ENCODE assay signal across 1 cellular context in the genomic region with DNA sequence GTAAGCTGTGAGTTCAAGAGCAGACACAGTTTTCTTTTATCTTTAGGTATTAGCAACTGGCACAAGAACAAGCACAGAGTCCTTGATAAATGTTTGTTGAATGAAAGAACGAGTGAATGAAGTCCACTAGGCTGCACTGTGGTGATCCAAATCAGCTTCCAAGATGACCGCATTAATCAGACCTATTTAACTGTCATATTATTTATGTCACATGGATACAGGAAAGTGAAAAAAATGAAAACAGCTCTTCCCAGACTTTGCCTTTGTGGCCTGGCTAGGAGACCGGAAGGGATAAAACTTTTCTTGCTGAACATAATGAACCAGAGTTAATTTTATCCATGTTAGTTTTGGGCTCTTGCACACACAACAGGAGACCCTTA.
TF ChIP-seq lines count a peak whose summit lies in the region.

No MANE protein-coding gene starts in this region.

TF ChIP-seq in HepG2, 621 proteins besides CTCF, POLR2A, EP300 and RAD21 (continued from another document):
- TF ChIP-seq ZBTB46 (CRISPR knock-in tag; IDR thresholded peaks at IDR 0.05; ENCODE audit: borderline replicate concordance) (no peak), ATF1 (CRISPR knock-in tag; IDR thresholded peaks at IDR 0.05) (no peak), BRCA1 (CRISPR knock-in tag; IDR thresholded peaks at IDR 0.05) (no peak), ZFP82 (CRISPR knock-in tag; IDR thresholded peaks at IDR 0.05; ENCODE audit: borderline replicate concordance) (no peak), CEBPZ (IDR thresholded peaks at IDR 0.05; ENCODE audit: low read length) (no peak), ARID2 (CRISPR knock-in tag; IDR thresholded peaks at IDR 0.05; ENCODE audit: borderline replicate concordance) (no peak), ZNF30 (CRISPR knock-in tag; IDR thresholded peaks at IDR 0.05) (no peak), NFE2L1 (CRISPR knock-in tag; IDR thresholded peaks at IDR 0.05; ENCODE audit: borderline replicate concordance) (no peak), SUZ12 (IDR thresholded peaks at IDR 0.05; ENCODE audit: low read depth, low read length) (no peak)
- TF ChIP-seq, protein P1, sequence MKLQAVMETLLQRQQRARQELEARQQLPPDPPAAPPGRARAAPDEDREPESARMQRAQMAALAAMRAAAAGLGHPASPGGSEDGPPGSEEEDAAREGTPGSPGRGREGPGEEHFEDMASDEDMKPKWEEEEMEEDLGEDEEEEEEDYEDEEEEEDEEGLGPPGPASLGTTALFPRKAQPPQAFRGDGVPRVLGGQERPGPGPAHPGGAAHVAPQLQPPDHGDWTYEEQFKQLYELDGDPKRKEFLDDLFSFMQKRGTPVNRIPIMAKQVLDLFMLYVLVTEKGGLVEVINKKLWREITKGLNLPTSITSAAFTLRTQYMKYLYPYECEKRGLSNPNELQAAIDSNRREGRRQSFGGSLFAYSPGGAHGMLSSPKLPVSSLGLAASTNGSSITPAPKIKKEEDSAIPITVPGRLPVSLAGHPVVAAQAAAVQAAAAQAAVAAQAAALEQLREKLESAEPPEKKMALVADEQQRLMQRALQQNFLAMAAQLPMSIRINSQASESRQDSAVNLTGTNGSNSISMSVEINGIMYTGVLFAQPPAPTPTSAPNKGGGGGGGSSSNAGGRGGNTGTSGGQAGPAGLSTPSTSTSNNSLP (IDR thresholded peaks at IDR 0.05; ENCODE audit: low read depth, low read length): no peak
